Comparison of ENCODE assay signal across 1 cellular context in genomic region chr16:77219437-77219836, GRCh38.
TF ChIP-seq lines count a peak whose summit lies in the region.

No MANE protein-coding gene starts in this region.

TF ChIP-seq in endothelial cell of umbilical vein, 7 proteins besides CTCF, POLR2A, EP300 and RAD21:
- TF ChIP-seq GATA2 (IDR thresholded peaks at IDR 0.05; ENCODE audit: insufficient read depth, insufficient read length, low read depth, low read length), result peak; percentile 58
- peak; percentile 14 for TF ChIP-seq FOS (IDR thresholded peaks at IDR 0.05; ENCODE audit: borderline replicate concordance, insufficient read depth, low read length)
- no peak for TF ChIP-seq MAX (IDR thresholded peaks at IDR 0.05; ENCODE audit: insufficient read depth, insufficient read length)
